Comparison of ENCODE assay signal across 15 cellular contexts in the genomic region with DNA sequence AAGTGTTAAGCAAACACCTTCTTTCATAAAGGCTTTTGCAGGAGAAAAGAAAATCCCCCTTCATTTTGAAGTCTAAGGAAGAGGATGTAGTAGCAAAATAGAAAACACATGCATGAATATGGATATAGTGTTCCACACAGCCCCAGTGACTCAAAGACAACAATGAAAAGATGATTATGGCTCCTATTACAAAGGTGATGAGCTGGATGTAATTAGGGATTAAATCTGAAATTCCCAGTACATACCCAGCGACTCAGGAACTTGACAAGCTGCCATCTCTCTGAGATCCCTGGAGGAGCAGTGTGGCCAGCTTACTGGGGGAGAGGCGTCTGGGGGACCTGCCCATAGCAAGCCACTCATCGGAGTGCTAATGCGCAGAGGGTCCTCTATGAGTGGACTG.
"Had no signal": no experiment of that assay in that cellular context is flagged by ENCODE, and none has a peak within 500 bp of the region (broad histone marks: within the 10 kb centered on the region; RNA-seq: fewer than 3 reads in every experiment).

No MANE protein-coding gene starts in this region.

- DNase-seq: activated CD4-positive, alpha-beta T cell treated with anti-CD3 and anti-CD28 coated beads, Interleukin-2, amount 50 U/mL, for 1 hour; activated CD8-positive, alpha-beta memory T cell treated with anti-CD3 and anti-CD28 coated beads for 24 hours; activated naive CD8-positive, alpha-beta T cell treated with anti-CD3 and anti-CD28 coated beads for 36 hours; amygdala; brain microvascular endothelial cell; effector CD8-positive, alpha-beta T cell; foreskin melanocyte; left cardiac atrium; ovary; T1000; trophoblast cell had no signal

- H3K9me3 ChIP-seq: ovary, suprapubic skin had no signal

- H3K4me1 ChIP-seq: suprapubic skin had no signal

- H3K27me3 ChIP-seq: brain microvascular endothelial cell, ovary, suprapubic skin had no signal

- H3K36me3 ChIP-seq: brain microvascular endothelial cell, ovary, suprapubic skin had no signal

- ATAC-seq: activated CD4-positive, CD25-positive, alpha-beta regulatory T cell treated with anti-CD3 and anti-CD28 coated beads, Interleukin-2, amount 50 U/mL, for 24 hours; left cardiac atrium; sciatic nerve had no signal

- H3K4me3 ChIP-seq: lung, ovary, suprapubic skin had no signal

- H3K27ac ChIP-seq: brain microvascular endothelial cell, ovary, suprapubic skin had no signal
